Comparison of ENCODE assay signal across 9 cellular contexts in the genomic region with DNA sequence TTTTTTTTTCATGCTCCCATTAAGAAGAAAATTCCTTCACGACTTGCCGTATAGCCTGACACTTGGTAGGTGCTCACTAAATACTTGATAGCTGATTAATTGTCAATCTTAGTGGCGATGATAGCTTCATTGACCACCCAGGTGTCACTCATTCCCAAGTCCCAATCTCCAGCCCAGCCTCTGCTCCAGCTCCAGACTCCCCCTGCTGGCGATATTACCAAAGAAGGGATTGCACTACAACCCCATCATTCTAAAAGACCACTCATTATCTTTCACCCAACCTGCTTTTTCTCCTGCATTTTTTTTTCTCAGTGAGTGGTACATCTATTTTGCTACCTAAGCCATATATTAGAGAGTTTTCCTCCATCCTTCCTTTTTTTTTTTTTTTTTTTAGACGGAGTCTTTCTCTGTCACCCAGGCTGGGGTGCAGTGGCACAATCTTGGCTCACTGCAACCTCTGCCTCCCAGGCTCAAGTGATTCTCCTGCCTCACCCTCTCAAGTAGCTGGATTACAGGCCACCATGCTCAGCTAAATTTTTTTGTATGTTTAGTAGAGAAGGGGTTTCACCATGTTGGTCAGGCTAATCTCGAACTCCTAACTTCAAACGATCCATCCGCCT. TPM values are rescaled to one million over a fixed set of nuclear protein-coding genes. Genes with fewer than 3 reads are reported as not detected.
DNase-seq lines count a peak whose midpoint lies in the region; ATAC-seq and TF ChIP-seq lines count a peak whose summit lies in the region.
"Had no signal": no experiment of that assay in that cellular context is flagged by ENCODE, and none has a peak within 500 bp of the region (broad histone marks: within the 10 kb centered on the region; RNA-seq: fewer than 3 reads in every experiment).

No MANE protein-coding gene starts in this region.

- POLR2A ChIA-PET in naive thymus-derived CD4-positive, alpha-beta T cell (lab: Charles Lee) = no interaction called here

- no peaks in the 10 kb centered on the region for H3K4me1 Mint-ChIP-seq in naive thymus-derived CD4-positive, alpha-beta T cell

- intact Hi-C loops in naive thymus-derived CD4-positive, alpha-beta T cell (cut with micrococcal nuclease) = loop anchor here (1.0 to 5.0 kb wide), 5 partner anchors 36 to 651 kb away; no protein-coding TSS in a partner anchor

- H3K9me3 Mint-ChIP-seq in naive thymus-derived CD4-positive, alpha-beta T cell = no peaks in the 10 kb centered on the region

- H3K27ac Mint-ChIP-seq in naive thymus-derived CD4-positive, alpha-beta T cell = no peak overlapping the region

- no peaks in the 10 kb centered on the region for H3K27me3 ChIP-seq in naive thymus-derived CD4-positive, alpha-beta T cell (ENCODE audit: control insufficient read depth in 2 of 2, insufficient read depth in 2 of 2, low read length in 2 of 2)

- DNase-seq in COLO668 (lab: John Stamatoyannopoulos, UW; ENCODE audit: unreplicated experiment) (peak; percentile 9), NCI-H1105 (lab: John Stamatoyannopoulos, UW) (peak; percentile 45), ureter (ENCODE audit: low spot score) (peak; percentile 44)
- DNase-seq in effector CD4-positive, alpha-beta T cell = peak; percentile 20
- DNase-seq in naive thymus-derived CD4-positive, alpha-beta T cell = peak in 5 of 9 donors; percentile 1 to 30 (median 13)

- TF ChIP-seq CTCF in VCaP (conservative IDR thresholded peaks at IDR 0.05) = peak; percentile 77

- no peak overlapping the region for H3K27ac ChIP-seq in VCaP
- H3K27ac ChIP-seq in naive thymus-derived CD4-positive, alpha-beta T cell (ENCODE audit: low read depth, low read length) = no peak overlapping the region

- no peaks in the 10 kb centered on the region for H3K36me3 ChIP-seq in naive thymus-derived CD4-positive, alpha-beta T cell (ENCODE audit: control insufficient read depth in 2 of 3, insufficient read depth in 3 of 3, low read length in 3 of 3)

- CTCF ChIA-PET in naive thymus-derived CD4-positive, alpha-beta T cell (lab: Charles Lee) = interaction anchor here (0.6 to 2.3 kb wide), 5 partner anchors 20 to 652 kb away, joined by 3 to 8 read pairs (median 3); partner anchors contain the start of gene COMMD2

- no peaks in the 10 kb centered on the region for H3K9me3 ChIP-seq in naive thymus-derived CD4-positive, alpha-beta T cell (ENCODE audit: control insufficient read depth in 2 of 3, low read length in 3 of 3)

- peaks cover 6 to 17% (median 11%) of the 10 kb centered on the region in 5 donors for H3K27me3 Mint-ChIP-seq in naive thymus-derived CD4-positive, alpha-beta T cell

- ATAC-seq in GM19468 (IDR thresholded peaks at IDR 0.05; ENCODE audit: extremely low read depth, unreplicated experiment) (peak; percentile 58), HG03457 (IDR thresholded peaks at IDR 0.05; ENCODE audit: unreplicated experiment) (no peak)
- ATAC-seq in naive thymus-derived CD4-positive, alpha-beta T cell = no peak

- no peak overlapping the region for H3K4me3 ChIP-seq in naive thymus-derived CD4-positive, alpha-beta T cell (ENCODE audit: low read length)

- no peak overlapping the region for H3K4me3 Mint-ChIP-seq in naive thymus-derived CD4-positive, alpha-beta T cell

- H3K4me1 ChIP-seq in naive thymus-derived CD4-positive, alpha-beta T cell (ENCODE audit: control insufficient read depth in 2 of 2, insufficient read depth in 2 of 2, low read length in 2 of 2) = no peaks in the 10 kb centered on the region

- H3K36me3 Mint-ChIP-seq in naive thymus-derived CD4-positive, alpha-beta T cell = no peaks in the 10 kb centered on the region

RNA-seq across cellular contexts. Expression of gene COMMD2, which starts 19.5 kb away (rescaled TPM):
- 10 to 100 TPM; 29.9 to 44.4 (median 33.4) TPM for total RNA-seq in naive thymus-derived CD4-positive, alpha-beta T cell
- polyA plus RNA-seq in naive thymus-derived CD4-positive, alpha-beta T cell = 10 to 100 TPM; 75.4 to 77.5 TPM
- 31.9 TPM for total RNA-seq in ureter

RNA-seq across cellular contexts. Expression of gene ANKUB1, which starts 20.6 kb away (rescaled TPM):
- not detected for total RNA-seq in naive thymus-derived CD4-positive, alpha-beta T cell
- not detected for polyA plus RNA-seq in naive thymus-derived CD4-positive, alpha-beta T cell
- total RNA-seq in ureter = not detected
- total RNA-seq: pulmonary artery endothelial cell had no signal

RNA-seq across cellular contexts. Expression of gene RNF13, which starts 41.3 kb away (rescaled TPM):
- total RNA-seq in naive thymus-derived CD4-positive, alpha-beta T cell = 10 to 100 TPM; 41.2 to 68.5 (median 66.1) TPM
- polyA plus RNA-seq in naive thymus-derived CD4-positive, alpha-beta T cell = 100 to 1,000 TPM; 106 to 131 TPM
- total RNA-seq in ureter = 93.3 TPM
